ENCODE assay signal across 10 cellular contexts in the genomic region with DNA sequence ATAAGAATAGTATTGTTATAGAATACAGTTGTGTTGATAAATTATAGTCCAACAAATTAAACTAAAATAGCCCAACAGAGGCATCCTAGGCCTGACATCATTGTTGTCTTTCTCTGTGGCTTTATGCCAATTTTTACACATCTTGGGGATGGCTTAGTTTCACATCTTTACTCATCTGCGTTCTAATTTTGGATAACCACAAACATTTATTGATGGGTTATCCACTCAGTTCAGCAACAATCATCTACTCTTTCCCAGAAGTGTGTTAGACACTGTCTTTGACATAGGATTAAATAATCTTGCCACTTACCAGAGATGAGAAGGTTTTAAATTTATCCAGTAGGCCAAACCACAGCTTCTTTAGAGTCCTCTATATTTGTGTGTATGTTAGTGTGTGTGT.
DNase-seq lines count a peak whose midpoint lies in the region; ATAC-seq and TF ChIP-seq lines count a peak whose summit lies in the region.
"Had no signal": no experiment of that assay in that cellular context is flagged by ENCODE, and none has a peak within 500 bp of the region (broad histone marks: within the 10 kb centered on the region; RNA-seq: fewer than 3 reads in every experiment).

No MANE protein-coding gene starts in this region.

- no peaks in the 10 kb centered on the region for H3K9me2 ChIP-seq in PC-9 (ENCODE audit: insufficient read depth)

- in situ Hi-C loops in HAP-1 (cut with MboI; ENCODE audit: low sequenced_read_pairs), result no loop called here

- BruUV-seq in PC-9 (replicated peaks; lab: Mats Ljungman, UMichigan), result no TSS peak

- H3K27ac ChIP-seq in PC-9, result peak overlapping the region; percentile 91
- H3K27ac ChIP-seq in foreskin keratinocyte, result peak overlapping the region; percentile 97

- H4K20me1 ChIP-seq in PC-9 (ENCODE audit: insufficient read depth), result no peaks in the 10 kb centered on the region

- TF ChIP-seq CTCF in PC-9 (conservative IDR thresholded peaks at IDR 0.05) (no peak), foreskin keratinocyte (conservative IDR thresholded peaks at IDR 0.05) (no peak)

- H3K79me2 ChIP-seq in PC-9 (ENCODE audit: low read depth), result no peaks in the 10 kb centered on the region

- H3K4me2 ChIP-seq in PC-9, result peak overlapping the region; percentile 71; the same call in 1 of the 2 replicates

- CTCF ChIA-PET in PC-9 (lab: Charles Lee), result interaction anchor here (1.6 kb wide), 1 partner anchor 122 kb away, joined by 5 read pairs; no protein-coding TSS in a partner anchor

- no peaks in the 10 kb centered on the region for H3K9me3 ChIP-seq in PC-9 (ENCODE audit: insufficient read depth, low read depth)
- H3K9me3 ChIP-seq in HAP-1, result no peaks in the 10 kb centered on the region

- POLR2A ChIA-PET in PC-9 (lab: Charles Lee; ENCODE audit: unreplicated experiment), result interaction anchor here (0.5 to 0.6 kb wide), 2 partner anchors 8 to 788 kb away, joined by 3 to 4 read pairs; no protein-coding TSS in a partner anchor

- intact Hi-C loops in PC-9 (cut with micrococcal nuclease; ENCODE audit: unreplicated experiment), result loop anchor here (5.0 kb wide), 2 partner anchors 184 to 1811 kb away; no protein-coding TSS in a partner anchor

- ATAC-seq in foreskin keratinocyte (no peak), GM18519 (IDR thresholded peaks at IDR 0.05; ENCODE audit: low FRiP score, unreplicated experiment) (no peak), GM19463 (IDR thresholded peaks at IDR 0.05; ENCODE audit: unreplicated experiment) (no peak)
- ATAC-seq in stimulated activated naive CD8-positive, alpha-beta T cell treated with anti-CD3 and anti-CD28 coated beads, Interleukin-15, Interleukin-2, amounts not matched to agents 100 U/mL and 50 U/mL, for 24 hours, result peak; percentile 39

- H3K4me1 ChIP-seq in PC-9 (replicated peaks; ENCODE audit: insufficient read depth) (peaks cover 73% of the 10 kb centered on the region), foreskin keratinocyte (peaks cover 49% of the 10 kb centered on the region), HAP-1 (peaks cover 12% of the 10 kb centered on the region)

- H3K27me3 ChIP-seq in PC-9 (ENCODE audit: insufficient read depth, low read depth), result no peaks in the 10 kb centered on the region
- H3K27me3 ChIP-seq in foreskin keratinocyte, result no peaks in the 10 kb centered on the region
- no peaks in the 10 kb centered on the region for H3K27me3 ChIP-seq in HAP-1 (ENCODE audit: low read depth)

- H3K36me3 ChIP-seq in PC-9 (ENCODE audit: low read depth), result no peaks in the 10 kb centered on the region
- H3K36me3 ChIP-seq in HAP-1 (replicated peaks), result no peaks in the 10 kb centered on the region

- DNase-seq in EH (ENCODE audit: low read depth), result peak; percentile 58
- DNase-seq in PC-9, result no peak
- no peak for DNase-seq in foreskin keratinocyte
- DNase-seq in stimulated activated naive CD8-positive, alpha-beta T cell treated with anti-CD3 and anti-CD28 coated beads, Interleukin-15, Interleukin-2, amounts not matched to agents 100 U/mL and 50 U/mL, for 24 hours, result no peak
- no peak for DNase-seq in HAP-1 (ENCODE audit: low spot score in 2 of 2)
- no peak for DNase-seq in effector CD4-positive, alpha-beta T cell
- DNase-seq: naive B cell, NCI-H69 had no signal

- H3F3A ChIP-seq in PC-9 (ENCODE audit: insufficient read depth, low read depth), result peaks cover 43% of the 10 kb centered on the region

- H2AFZ ChIP-seq in PC-9, result no peak overlapping the region

- no peak overlapping the region for H3K4me3 ChIP-seq in PC-9
- H3K4me3 ChIP-seq in HAP-1, result no peak overlapping the region
